ENCODE assay signal across 1 cellular context in genomic region chr6:11207199-11207968, GRCh38.
A peak's percentile ranks its signal among the peaks of the same experiment; 100 is the strongest.
TF ChIP-seq lines count a peak whose summit lies in the region.

No MANE protein-coding gene starts in this region.

TF ChIP-seq in HepG2, 621 proteins besides CTCF, POLR2A, EP300 and RAD21 (continued from another document and continues in another):
- TF ChIP-seq MAZ (IDR thresholded peaks at IDR 0.05; ENCODE audit: borderline replicate concordance, low read depth, low read length) (no peak), MAZ (CRISPR knock-in tag; IDR thresholded peaks at IDR 0.05; ENCODE audit: low read depth) (peak; percentile 36; the same call in 1 of the 2 replicates), ZFP1 (CRISPR knock-in tag; IDR thresholded peaks at IDR 0.05) (0 out of 2 replicates have a peak, but pooled peaks have one; percentile 39), FOXA3 (CRISPR knock-in tag; IDR thresholded peaks at IDR 0.05) (peak; percentile 94), SIN3B (IDR thresholded peaks at IDR 0.05; ENCODE audit: low read length) (no peak; the same call in 1 of the 2 replicates), ZFP37 (CRISPR knock-in tag; IDR thresholded peaks at IDR 0.05; ENCODE audit: borderline replicate concordance) (no peak), MIER3 (CRISPR knock-in tag; IDR thresholded peaks at IDR 0.05; ENCODE audit: borderline replicate concordance) (peak; percentile 97; the same call in 1 of the 2 replicates), FOXP1 (IDR thresholded peaks at IDR 0.05) (peak; percentile 74; the same call in 1 of the 2 replicates), FOXP1 (CRISPR knock-in tag; IDR thresholded peaks at IDR 0.05) (peak; percentile 87), FOXP4 (CRISPR knock-in tag; IDR thresholded peaks at IDR 0.05) (peak; percentile 85), ATF4 (CRISPR knock-in tag; IDR thresholded peaks at IDR 0.05) (peak in 1 of 2 experiments; percentile 86; a peak in 2 of 4 replicates), ZNF784 (CRISPR knock-in tag; IDR thresholded peaks at IDR 0.05; ENCODE audit: borderline replicate concordance) (0 out of 2 replicates have a peak, but pooled peaks have one; percentile 59), ZNF232 (CRISPR knock-in tag; IDR thresholded peaks at IDR 0.05; ENCODE audit: borderline replicate concordance) (no peak), ASH2L (IDR thresholded peaks at IDR 0.05; ENCODE audit: insufficient read length, low read depth, low read length) (peak; percentile 50), IKZF5 (CRISPR knock-in tag; IDR thresholded peaks at IDR 0.05) (peak; percentile 81; the same call in 1 of the 2 replicates), NR2C2 (CRISPR knock-in tag; IDR thresholded peaks at IDR 0.05; ENCODE audit: borderline replicate concordance) (peak; percentile 46; the same call in 1 of the 2 replicates), ZNF496 (CRISPR knock-in tag; IDR thresholded peaks at IDR 0.05; ENCODE audit: insufficient replicate concordance) (no peak), ATF2 (CRISPR knock-in tag; IDR thresholded peaks at IDR 0.05) (peak; percentile 76), DRAP1 (CRISPR knock-in tag; IDR thresholded peaks at IDR 0.05) (peak; percentile 20), GABPA (IDR thresholded peaks at IDR 0.05; ENCODE audit: low read depth, low read length) (no peak), GABPA (CRISPR knock-in tag; IDR thresholded peaks at IDR 0.05; ENCODE audit: low read depth) (0 out of 2 replicates have a peak, but pooled peaks have one; percentile 41), TGIF2 (CRISPR knock-in tag; IDR thresholded peaks at IDR 0.05) (peak; percentile 86), ARID4A (CRISPR knock-in tag; IDR thresholded peaks at IDR 0.05; ENCODE audit: borderline replicate concordance) (peak; percentile 17; the same call in 1 of the 2 replicates), SMC3 (IDR thresholded peaks at IDR 0.05; ENCODE audit: low read length) (peak; percentile 59; the same call in 1 of the 2 replicates), ZNF121 (CRISPR knock-in tag; IDR thresholded peaks at IDR 0.05) (0 out of 2 replicates have a peak, but pooled peaks have one; percentile 25), GATAD2A (CRISPR knock-in tag; IDR thresholded peaks at IDR 0.05) (peak; percentile 99), RORA (CRISPR knock-in tag; IDR thresholded peaks at IDR 0.05) (no peak), NFATC3 (CRISPR knock-in tag; IDR thresholded peaks at IDR 0.05) (no peak), ATF1 (CRISPR knock-in tag; IDR thresholded peaks at IDR 0.05) (no peak; the same call in none of the 2 replicates), TBX3 (IDR thresholded peaks at IDR 0.05; ENCODE audit: borderline replicate concordance) (peak; percentile 84), PATZ1 (CRISPR knock-in tag; IDR thresholded peaks at IDR 0.05) (peak; percentile 29; the same call in 1 of the 2 replicates), ZNF761 (CRISPR knock-in tag; conservative IDR thresholded peaks at IDR 0.05) (0 out of 2 replicates have a peak, but pooled peaks have one; percentile 6), KAT8 (CRISPR knock-in tag; IDR thresholded peaks at IDR 0.05) (peak; percentile 63), JARID2 (CRISPR knock-in tag; IDR thresholded peaks at IDR 0.05; ENCODE audit: insufficient replicate concordance) (no peak), ZSCAN29 (CRISPR knock-in tag; conservative IDR thresholded peaks at IDR 0.05) (0 out of 2 replicates have a peak, but pooled peaks have one; percentile 54), ZMYM2 (CRISPR knock-in tag; IDR thresholded peaks at IDR 0.05) (no peak), KMT2B (CRISPR knock-in tag; IDR thresholded peaks at IDR 0.05) (peak; percentile 46; the same call in 1 of the 2 replicates), ZNF556 (CRISPR knock-in tag; IDR thresholded peaks at IDR 0.05; ENCODE audit: borderline replicate concordance) (peak; percentile 79; the same call in 1 of the 2 replicates), PHF5A (CRISPR knock-in tag; IDR thresholded peaks at IDR 0.05; ENCODE audit: low read depth, unreplicated experiment) (peak; percentile 35), GABPB1 (CRISPR knock-in tag; IDR thresholded peaks at IDR 0.05) (peak; percentile 41; the same call in 1 of the 2 replicates), TCF7L2 (IDR thresholded peaks at IDR 0.05; ENCODE audit: low read depth, low read length) (no peak), STAG1 (CRISPR knock-in tag; IDR thresholded peaks at IDR 0.05) (peak; percentile 32), HMG20A (CRISPR knock-in tag; IDR thresholded peaks at IDR 0.05; ENCODE audit: borderline replicate concordance) (peak; percentile 95), ZNF550 (CRISPR knock-in tag; IDR thresholded peaks at IDR 0.05; ENCODE audit: borderline replicate concordance) (no peak), ZFY (CRISPR knock-in tag; IDR thresholded peaks at IDR 0.05) (no peak), TEAD2 (CRISPR knock-in tag; IDR thresholded peaks at IDR 0.05) (no peak), ZNF275 (CRISPR knock-in tag; IDR thresholded peaks at IDR 0.05; ENCODE audit: borderline replicate concordance) (no peak), TBL1XR1 (IDR thresholded peaks at IDR 0.05; ENCODE audit: borderline replicate concordance, low read length, partially characterized antibody) (peak; percentile 90), SP5 (CRISPR knock-in tag; IDR thresholded peaks at IDR 0.05; ENCODE audit: borderline replicate concordance, low read depth) (peak; percentile 43; the same call in 1 of the 2 replicates), RCOR2 (CRISPR knock-in tag; IDR thresholded peaks at IDR 0.05) (peak; percentile 76; the same call in 1 of the 2 replicates), MIXL1 (CRISPR knock-in tag; IDR thresholded peaks at IDR 0.05) (peak; percentile 74), ZGPAT (CRISPR knock-in tag; IDR thresholded peaks at IDR 0.05) (peak; percentile 82), HNF4G (IDR thresholded peaks at IDR 0.05; ENCODE audit: borderline replicate concordance, low read depth, low read length) (peak; percentile 12; the same call in 1 of the 2 replicates), HNF4G (CRISPR knock-in tag; IDR thresholded peaks at IDR 0.05; ENCODE audit: borderline replicate concordance, low read depth) (no peak)
